Comparison of ENCODE assay signal across 8 cellular contexts in the genomic region with DNA sequence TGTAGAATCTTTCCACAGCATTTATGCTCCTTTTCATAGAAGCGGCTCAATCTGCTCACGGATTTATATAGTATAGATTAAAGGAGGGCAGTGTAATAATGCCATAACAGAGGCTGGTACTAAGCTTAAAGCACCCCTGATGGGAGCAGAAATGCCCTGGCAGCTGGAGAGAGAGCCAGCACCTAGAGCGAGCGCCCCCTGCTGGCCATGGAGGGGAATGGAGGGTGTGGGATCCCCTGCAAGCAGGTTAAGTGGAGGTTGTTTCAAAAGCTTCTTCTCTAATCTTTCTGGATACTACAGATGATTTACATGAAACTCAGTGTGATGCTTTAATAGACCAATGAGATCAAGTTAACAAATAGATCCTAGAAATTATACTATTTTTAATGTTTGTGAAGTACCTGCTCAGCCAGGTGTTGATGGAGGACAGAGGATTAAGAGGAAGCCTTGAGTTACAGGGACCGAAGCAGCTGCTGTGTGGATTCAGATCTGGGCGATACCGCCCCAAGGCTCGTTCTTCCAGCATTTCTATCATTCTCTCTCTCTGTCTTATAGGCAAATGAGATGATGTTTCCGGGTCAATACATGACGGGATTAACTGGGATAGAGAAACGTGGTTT.
DNase-seq lines count a peak whose midpoint lies in the region; ATAC-seq and TF ChIP-seq lines count a peak whose summit lies in the region.

No MANE protein-coding gene starts in this region.

- H3K36me3 Mint-ChIP-seq in activated B cell treated with CpG ODN at 0.5 μM for 24 hours (ENCODE audit: low read depth): no peaks in the 10 kb centered on the region
- peaks cover 10% of the 10 kb centered on the region for H3K36me3 Mint-ChIP-seq in memory B cell

- peak; percentile 37 for ATAC-seq in activated B cell treated with CpG ODN at 0.5 μM for 24 hours (ENCODE audit: low read depth)
- peak; percentile 56 for ATAC-seq in memory B cell (ENCODE audit: low read depth)
- ATAC-seq in stimulated activated naive CD8-positive, alpha-beta T cell treated with anti-CD3 and anti-CD28 coated beads, Interleukin-15, Interleukin-2, amounts not matched to agents 100 U/mL and 50 U/mL, for 24 hours: peak; percentile 28
- no peak for ATAC-seq in HG03095 (IDR thresholded peaks at IDR 0.05; ENCODE audit: unreplicated experiment)

- CTCF ChIA-PET in activated B cell treated with CpG ODN at 0.5 μM for 24 hours (lab: Charles Lee): interaction anchor here (0.8 to 2.0 kb wide), 8 partner anchors 19 to 1565 kb away, joined by 3 to 7 read pairs (median 3); no protein-coding TSS in a partner anchor

- H3K9me3 Mint-ChIP-seq in activated B cell treated with CpG ODN at 0.5 μM for 24 hours: peaks cover 4% of the 10 kb centered on the region
- H3K9me3 Mint-ChIP-seq in memory B cell: no peaks in the 10 kb centered on the region

- DNase-seq in SIG-M5 treated with dmso at 0.1 percent for 504 hours (lab: John Stamatoyannopoulos, UW; ENCODE audit: unreplicated experiment): peak; percentile 35
- DNase-seq in SIG-M5 (lab: John Stamatoyannopoulos, UW): no peak
- DNase-seq in KG1 (lab: John Stamatoyannopoulos, UW): peak; percentile 11
- DNase-seq in activated B cell treated with CpG ODN at 0.5 μM for 24 hours: peak; percentile 19
- DNase-seq in cerebellum (ENCODE audit: low spot score): peak; percentile 6
- DNase-seq in memory B cell (ENCODE audit: low spot score in 2 of 2): peak; percentile 45
- DNase-seq in stimulated activated naive CD8-positive, alpha-beta T cell treated with anti-CD3 and anti-CD28 coated beads, Interleukin-15, Interleukin-2, amounts not matched to agents 100 U/mL and 50 U/mL, for 24 hours: peak; percentile 63

- H3K4me1 Mint-ChIP-seq in activated B cell treated with CpG ODN at 0.5 μM for 24 hours: no peaks in the 10 kb centered on the region
- no peaks in the 10 kb centered on the region for H3K4me1 Mint-ChIP-seq in memory B cell

- intact Hi-C loops in activated B cell treated with CpG ODN at 0.5 μM for 24 hours (cut with micrococcal nuclease): no loop called here

- no peak overlapping the region for H3K4me3 Mint-ChIP-seq in activated B cell treated with CpG ODN at 0.5 μM for 24 hours
- no peak overlapping the region for H3K4me3 Mint-ChIP-seq in memory B cell

- POLR2A ChIA-PET in activated B cell treated with CpG ODN at 0.5 μM for 24 hours (lab: Charles Lee): interaction anchor here (0.5 kb wide), 1 partner anchor 38 kb away, joined by 3 read pairs; no protein-coding TSS in a partner anchor

- H3K27ac Mint-ChIP-seq in activated B cell treated with CpG ODN at 0.5 μM for 24 hours (no peak overlapping the region), memory B cell (no peak overlapping the region)

- peak; percentile 32 for TF ChIP-seq CTCF in activated B cell treated with CpG ODN at 0.5 μM for 24 hours (IDR thresholded peaks at IDR 0.05)

- H3K27me3 Mint-ChIP-seq in activated B cell treated with CpG ODN at 0.5 μM for 24 hours (no peaks in the 10 kb centered on the region), memory B cell (no peaks in the 10 kb centered on the region)
